8 cellular contexts compared by ENCODE assay signal in genomic region chr19:47511681-47512080, GRCh38. TPM values are rescaled to one million over a fixed set of nuclear protein-coding genes. Genes with fewer than 3 reads are reported as not detected.
A peak's percentile ranks its signal among the peaks of the same experiment; 100 is the strongest.
DNase-seq lines count a peak whose midpoint lies in the region; ATAC-seq, FAIRE-seq and TF ChIP-seq lines count a peak whose summit lies in the region.

No MANE protein-coding gene starts in this region.

- peaks cover 53% of the 10 kb centered on the region for H3K4me1 ChIP-seq in CD4-positive, CD25-positive, alpha-beta regulatory T cell (ENCODE audit: control insufficient read depth, insufficient read depth, low read length, poor library complexity, severe bottlenecking)

- no peak for ATAC-seq in CD4-positive, CD25-positive, alpha-beta regulatory T cell (ENCODE audit: low read depth in 2 of 2)
- ATAC-seq in omental fat pad (ENCODE audit: low FRiP score) (peak; percentile 39), HG03159 (IDR thresholded peaks at IDR 0.05; ENCODE audit: unreplicated experiment) (no peak)

- no peak overlapping the region for H3K4me3 ChIP-seq in CD4-positive, CD25-positive, alpha-beta regulatory T cell (ENCODE audit: low read depth, low read length)
- H3K4me3 ChIP-seq in epithelial cell of proximal tubule (ENCODE audit: low read depth, low read length): peak overlapping the region; percentile 81

- peaks cover 17 to 81% (median 55%) of the 10 kb centered on the region in 4 donors for H3K4me1 Mint-ChIP-seq in CD4-positive, CD25-positive, alpha-beta regulatory T cell

- no peak overlapping the region for H3K27ac ChIP-seq in CD4-positive, CD25-positive, alpha-beta regulatory T cell (ENCODE audit: insufficient read depth, low read length, poor library complexity, severe bottlenecking)

- no peaks in the 10 kb centered on the region for H3K27me3 ChIP-seq in CD4-positive, CD25-positive, alpha-beta regulatory T cell (ENCODE audit: control insufficient read depth, insufficient read depth, low read length)

- peaks cover 7% of the 10 kb centered on the region for H3K27me3 Mint-ChIP-seq in CD4-positive, CD25-positive, alpha-beta regulatory T cell

- FAIRE-seq in frontal cortex (lab: Jason Lieb, UNC): no peak
- no peak for FAIRE-seq in GM12892 (lab: Jason Lieb, UNC)

- H3K36me3 Mint-ChIP-seq in CD4-positive, CD25-positive, alpha-beta regulatory T cell: peaks cover 5% of the 10 kb centered on the region

- peaks cover 0 to 2% (median 0%) of the 10 kb centered on the region in 7 donors for H3K9me3 Mint-ChIP-seq in CD4-positive, CD25-positive, alpha-beta regulatory T cell

- no peak for DNase-seq in CD4-positive, CD25-positive, alpha-beta regulatory T cell
- DNase-seq in NCI-H524 (lab: John Stamatoyannopoulos, UW) (peak; percentile 90 to 97), epithelial cell of proximal tubule (ENCODE audit: low read depth) (no peak), omental fat pad (ENCODE audit: low spot score) (no peak), frontal cortex (ENCODE audit: low spot score in 2 of 2) (no peak), GM12892 (ENCODE audit: insufficient read length) (no peak)
- DNase-seq in stimulated activated naive CD4-positive, alpha-beta T cell (lab: John Stamatoyannopoulos, UW): no peak

- no peak for TF ChIP-seq CTCF in epithelial cell of proximal tubule (conservative IDR thresholded peaks at IDR 0.05; ENCODE audit: low read depth, low read length)
- no peak for TF ChIP-seq CTCF in omental fat pad (IDR thresholded peaks at IDR 0.05)

- H3K9me3 ChIP-seq in CD4-positive, CD25-positive, alpha-beta regulatory T cell (ENCODE audit: control insufficient read depth in 2 of 2, low read length in 2 of 2): no peaks in the 10 kb centered on the region

- TF ChIP-seq POLR2A in GM12892 (IDR thresholded peaks at IDR 0.05; ENCODE audit: low read depth, low read length): no peak

- H3K36me3 ChIP-seq in CD4-positive, CD25-positive, alpha-beta regulatory T cell (ENCODE audit: control insufficient read depth, insufficient read depth, low read length): peaks cover 3% of the 10 kb centered on the region

- peak overlapping the region in 3 of 4 donors; percentile 38 to 99 (median 99) for H3K4me3 Mint-ChIP-seq in CD4-positive, CD25-positive, alpha-beta regulatory T cell

- H3K27ac Mint-ChIP-seq in CD4-positive, CD25-positive, alpha-beta regulatory T cell: peak overlapping the region in 2 of 3 donors; percentile 26 to 98

RNA-seq across cellular contexts. Expression of gene NAPA, which starts 3.2 kb away (rescaled TPM):
- total RNA-seq in CD4-positive, CD25-positive, alpha-beta regulatory T cell: 155 TPM
- polyA plus RNA-seq in CD4-positive, CD25-positive, alpha-beta regulatory T cell: 100 to 1,000 TPM in 1 of 4 donors, 10 to 100 TPM in 3; 87.3 to 101 (median 92.5) TPM
- total RNA-seq in epithelial cell of proximal tubule (78.9 and 82.2 TPM in 2 replicates), omental fat pad (10 to 100 TPM; 77.5 to 83.6 (median 81.0) TPM), frontal cortex (43.2 TPM)
- 51.0 TPM for polyA plus RNA-seq in GM12892 (2012; ENCODE audit: missing spikeins)

RNA-seq across cellular contexts. Expression of gene KPTN, which starts 27.7 kb away (rescaled TPM):
- 3.5 TPM for total RNA-seq in CD4-positive, CD25-positive, alpha-beta regulatory T cell
- 1 to 10 TPM; 2.7 to 6.2 (median 4.0) TPM for polyA plus RNA-seq in CD4-positive, CD25-positive, alpha-beta regulatory T cell
- total RNA-seq in epithelial cell of proximal tubule (3.2 TPM in 2 replicates), omental fat pad (1 to 10 TPM; 4.4 to 7.6 (median 5.5) TPM), frontal cortex (7.3 TPM)
- polyA plus RNA-seq in GM12892 (2012; ENCODE audit: missing spikeins): 8.5 TPM

RNA-seq across cellular contexts. Expression of gene SLC8A2, which starts 40.0 kb away (rescaled TPM):
- not detected for total RNA-seq in CD4-positive, CD25-positive, alpha-beta regulatory T cell
- polyA plus RNA-seq in CD4-positive, CD25-positive, alpha-beta regulatory T cell: not detected
- total RNA-seq in epithelial cell of proximal tubule (not detected in 2 replicates), omental fat pad (1 to 10 TPM in 1 of 4 donors, under 1 TPM in 2, not detected in 1; 0.19 to 1.4 (median 0.47) TPM), frontal cortex (25.3 TPM)
- polyA plus RNA-seq in GM12892 (2012; ENCODE audit: missing spikeins): 0.04 TPM

Comparison
In these comparisons a context has a peak if more than half of its experiments do, and no peak if none do; other contexts are left out.
1. DNase-seq: peak in NCI-H524 (2 of 2); none in CD4-positive, CD25-positive, alpha-beta regulatory T cell (0 of 3), epithelial cell of proximal tubule (single experiment), omental fat pad (single experiment), stimulated activated naive CD4-positive, alpha-beta T cell (0 of 6), frontal cortex (0 of 2) and GM12892 (single experiment).
2. RNA of gene SLC8A2, which starts 40.0 kb away (total RNA-seq): 25.3 TPM in frontal cortex (single experiment); 0.19 to 1.4 TPM in omental fat pad, not detected in CD4-positive, CD25-positive, alpha-beta regulatory T cell (single experiment) and not detected in epithelial cell of proximal tubule; every median in the first group is over 10 times any median in the second.